Comparison of ENCODE assay signal across 8 cellular contexts in genomic region chr4:99404595-99405287, GRCh38. TPM values are rescaled to one million over a fixed set of nuclear protein-coding genes. Genes with fewer than 3 reads are reported as not detected.
DNase-seq lines count a peak whose midpoint lies in the region; ATAC-seq and TF ChIP-seq lines count a peak whose summit lies in the region.

No MANE protein-coding gene starts in this region.

- in situ Hi-C loops in astrocyte of the spinal cord (cut with HindIII; ENCODE audit: low sequenced_read_pairs), result no loop called here

- DNase-seq in BJ (ENCODE audit: low read depth) (peak; percentile 70), astrocyte of the spinal cord (ENCODE audit: low read depth, low spot score) (peak; percentile 93), mucosa of descending colon (no peak), head of caudate nucleus (no peak), NCI-H1694 treated with DMSO at 0.1 percent for 48 hours (lab: John Stamatoyannopoulos, UW) (no peak), inferior parietal cortex (ENCODE audit: extremely low spot score) (no peak)

- POLR2A ChIA-PET in BJ (lab: Charles Lee), result interaction anchor here (1.0 kb wide), 1 partner anchor 304 kb away, joined by 3 read pairs; no protein-coding TSS in a partner anchor

- H3K4me3 ChIP-seq in BJ (ENCODE audit: low read depth, low read length) (no peak overlapping the region), astrocyte of the spinal cord (ENCODE audit: low read depth, low read length) (no peak overlapping the region), mucosa of descending colon (no peak overlapping the region)

- H3K4me1 ChIP-seq in mucosa of descending colon (ENCODE audit: low read depth), result peaks cover 24% of the 10 kb centered on the region

- no peaks in the 10 kb centered on the region for H3K9me3 ChIP-seq in mucosa of descending colon

- intact Hi-C loops in mucosa of descending colon (cut with DNase I, micrococcal nuclease), result loop anchor here (5.0 to 10.0 kb wide), 3 partner anchors 202 to 290 kb away; no protein-coding TSS in a partner anchor
- intact Hi-C loops in head of caudate nucleus (cut with DNase I), result loop anchor here (10.0 kb wide), 1 partner anchor 290 kb away; no protein-coding TSS in a partner anchor

- ATAC-seq in GM19438 (IDR thresholded peaks at IDR 0.05; ENCODE audit: low read depth, unreplicated experiment), result peak; percentile 81
- ATAC-seq in HG03354 (IDR thresholded peaks at IDR 0.05; ENCODE audit: poor library complexity, severe bottlenecking, unreplicated experiment), result peak; percentile 85
- peak; percentile 35 for ATAC-seq in mucosa of descending colon

- CTCF ChIA-PET in BJ (lab: Yijun Ruan, JAX), result interaction anchor here (0.6 to 6.6 kb wide), 25 partner anchors 11 to 473 kb away, joined by 3 to 54 read pairs (median 4); partner anchors contain the start of gene METAP1

- no peak for TF ChIP-seq CTCF in BJ (IDR thresholded peaks at IDR 0.05; ENCODE audit: insufficient read depth, low read depth, low read length)
- TF ChIP-seq CTCF in astrocyte of the spinal cord (IDR thresholded peaks at IDR 0.05; ENCODE audit: low read depth, low read length), result no peak
- no peak for TF ChIP-seq CTCF in mucosa of descending colon (IDR thresholded peaks at IDR 0.05)

- no peaks in the 10 kb centered on the region for H3K36me3 ChIP-seq in BJ (ENCODE audit: control insufficient read depth, insufficient read depth, low read length)
- no peaks in the 10 kb centered on the region for H3K36me3 ChIP-seq in mucosa of descending colon (ENCODE audit: low read depth)

- no peaks in the 10 kb centered on the region for H3K27me3 ChIP-seq in BJ (ENCODE audit: control insufficient read depth, insufficient read depth, low read length)

RNA-seq across cellular contexts. Expression of gene ADH7, which starts 30.4 kb away (rescaled TPM):
- polyA plus RNA-seq in BJ (2011; rRNA removed), result not detected in 2 replicates
- not detected in 2 replicates for polyA minus RNA-seq in BJ (2011; rRNA and poly(A)+ RNA removed)
- not detected for total RNA-seq in mucosa of descending colon

RNA-seq across cellular contexts. Expression of gene ADH1C, which starts 52.2 kb away (rescaled TPM):
- polyA plus RNA-seq in BJ (2011; rRNA removed), result 0.13 and 0.28 TPM in 2 replicates
- 0.15 TPM in 1 of 2 replicates, not detected in the other for polyA minus RNA-seq in BJ (2011; rRNA and poly(A)+ RNA removed)
- total RNA-seq in mucosa of descending colon, result 100 to 1,000 TPM; 137 to 502 (median 271) TPM

Comparison
In these comparisons a context has a peak if more than half of its experiments do, and no peak if none do; other contexts are left out.
1. DNase-seq: peak in BJ (single experiment) and astrocyte of the spinal cord (single experiment); none in mucosa of descending colon (0 of 3), head of caudate nucleus (0 of 42), NCI-H1694 treated with DMSO at 0.1 percent for 48 hours (single experiment) and inferior parietal cortex (single experiment).
2. ATAC-seq: peak in every context shown above with its lines; median percentile 85 in HG03354; 81 in GM19438; 35 in mucosa of descending colon.